18 cellular contexts compared by ENCODE assay signal in genomic region chr10:126011995-126012394, GRCh38.
"Had no signal": no experiment of that assay in that cellular context is flagged by ENCODE, and none has a peak within 500 bp of the region (broad histone marks: within the 10 kb centered on the region; RNA-seq: fewer than 3 reads in every experiment).

No MANE protein-coding gene starts in this region.

- H3K36me3 ChIP-seq: colonic mucosa, neural progenitor cell, ovary, thoracic aorta, transverse colon had no signal

- H3K4me1 ChIP-seq: colonic mucosa, transverse colon had no signal

- H3K9me3 ChIP-seq: colonic mucosa, ovary, stomach, thoracic aorta, transverse colon had no signal

- H3K27ac ChIP-seq: colonic mucosa, hepatocyte, neural progenitor cell, ovary, stomach, thoracic aorta, transverse colon had no signal

- H3K27me3 ChIP-seq: colonic mucosa, hepatocyte, neural progenitor cell, ovary, stomach, transverse colon had no signal

- H3K4me3 ChIP-seq: colonic mucosa, hepatocyte, neural progenitor cell, ovary, stomach, thoracic aorta, transverse colon had no signal

- ATAC-seq: naive thymus-derived CD8-positive, alpha-beta T cell; right cardiac atrium had no signal

- DNase-seq: colonic mucosa; endodermal cell; erythroblast; foreskin melanocyte; head of caudate nucleus; kidney glomerular epithelial cell; nucleus accumbens; ovary; right cardiac atrium; stimulated activated CD4-positive, alpha-beta T cell treated with anti-CD3 and anti-CD28 coated beads, Interleukin-4, amount 100 ng/mL, for 1 hour; stimulated activated naive CD4-positive, alpha-beta T cell; stomach; substantia nigra; transverse colon had no signal

- H3K36me3 Mint-ChIP-seq: naive thymus-derived CD8-positive, alpha-beta T cell had no signal

- H3K27ac Mint-ChIP-seq: endodermal cell, neural progenitor cell had no signal

- H3K4me3 Mint-ChIP-seq: endodermal cell; naive thymus-derived CD8-positive, alpha-beta T cell; neural progenitor cell had no signal

- H3K9me3 Mint-ChIP-seq: endodermal cell; naive thymus-derived CD8-positive, alpha-beta T cell; neural progenitor cell had no signal
